In genomic region chr5:95899848-95900247, GRCh38 we compare ENCODE assay signal across 1 cellular context.
TF ChIP-seq lines count a peak whose summit lies in the region.

No MANE protein-coding gene starts in this region.

TF ChIP-seq in HEK293, 187 proteins besides CTCF, POLR2A, EP300 and RAD21 (continued from another document):
- no peak for TF ChIP-seq REST (tag by site-specific recombination; IDR thresholded peaks at IDR 0.05)
- TF ChIP-seq ZNF423 (tag by site-specific recombination; IDR thresholded peaks at IDR 0.05), result no peak
- TF ChIP-seq ZNF830 (tag by site-specific recombination; IDR thresholded peaks at IDR 0.05; ENCODE audit: low read depth), result no peak
- no peak for TF ChIP-seq AEBP2 (tag by site-specific recombination; IDR thresholded peaks at IDR 0.05; ENCODE audit: borderline replicate concordance)
- no peak for TF ChIP-seq PATZ1 (tag by site-specific recombination; IDR thresholded peaks at IDR 0.05)
- no peak for TF ChIP-seq ZIC2 (tag by site-specific recombination; IDR thresholded peaks at IDR 0.05)
- TF ChIP-seq GLIS2 (tag by site-specific recombination; IDR thresholded peaks at IDR 0.05), result no peak
- TF ChIP-seq KLF8 (tag by site-specific recombination; IDR thresholded peaks at IDR 0.05), result no peak
